ENCODE assay signal across 8 cellular contexts in genomic region chr1:162497723-162498441, GRCh38. TPM values are rescaled to one million over a fixed set of nuclear protein-coding genes. Genes with fewer than 3 reads are reported as not detected.
A peak's percentile ranks its signal among the peaks of the same experiment; 100 is the strongest.
DNase-seq lines count a peak whose midpoint lies in the region; ATAC-seq and TF ChIP-seq lines count a peak whose summit lies in the region.

TSS of gene UHMK1 (plus strand) at chr1:162497818. CDS start at chr1:162498001, 183 bp downstream.

- H3K27me3 ChIP-seq in adrenal gland (no peaks in the 10 kb centered on the region), heart right ventricle (no peaks in the 10 kb centered on the region)

- TF ChIP-seq POLR2A in GM15510 (IDR thresholded peaks at IDR 0.05; ENCODE audit: borderline replicate concordance, extremely low read depth, insufficient read length): peak; percentile 86
- peak; percentile 40 to 74 for TF ChIP-seq POLR2A in adrenal gland (IDR thresholded peaks at IDR 0.05)

- H3K9me3 Mint-ChIP-seq in type B pancreatic cell: peaks cover 4% of the 10 kb centered on the region

- peaks cover 16% of the 10 kb centered on the region for H3K4me1 Mint-ChIP-seq in type B pancreatic cell (ENCODE audit: unreplicated experiment)

- H3K36me3 Mint-ChIP-seq in type B pancreatic cell: peaks cover 8% of the 10 kb centered on the region

- no peak for TF ChIP-seq CTCF in adrenal gland (IDR thresholded peaks at IDR 0.05)
- no peak for TF ChIP-seq CTCF in heart right ventricle (IDR thresholded peaks at IDR 0.05)
- TF ChIP-seq CTCF in type B pancreatic cell (conservative IDR thresholded peaks at IDR 0.05): no peak

- H3K27ac Mint-ChIP-seq in type B pancreatic cell: peak within 1 kb of the TSS; percentile 90

- H3K9me3 ChIP-seq in adrenal gland (replicated peaks in 1 of 3): no peaks in the 10 kb centered on the region
- H3K9me3 ChIP-seq in heart right ventricle: no peaks in the 10 kb centered on the region

- H3K4me3 ChIP-seq in adrenal gland (peak within 1 kb of the TSS; percentile 61 to 94 (median 71)), heart right ventricle (peak within 1 kb of the TSS; percentile 67 to 99 (median 94))

- peaks cover 9% of the 10 kb centered on the region for H3K27me3 Mint-ChIP-seq in type B pancreatic cell

- ATAC-seq in HG02884 (IDR thresholded peaks at IDR 0.05; ENCODE audit: unreplicated experiment) (peak; percentile 98), heart right ventricle (peak; percentile 99 to 100 (median 99))

- H3K36me3 ChIP-seq in adrenal gland (replicated peaks in 1 of 2) (peaks cover 0 to 26% of the 10 kb centered on the region in 2 donors), heart right ventricle (peaks cover 0 to 32% (median 16%) of the 10 kb centered on the region in 9 donors)

- WGBS in adrenal gland, 4 donors: 0 to 1% (median 0%) methylated on average over 19 to 61 of the region's 61 CpGs
- WGBS in heart right ventricle, 2 donors: 0% methylated on average over 48 to 61 of the region's 61 CpGs

- peak within 1 kb of the TSS; percentile 96 for H3K4me3 Mint-ChIP-seq in type B pancreatic cell

- DNase-seq in NCI-H146 treated with DMSO at 0.1 percent for 48 hours (lab: John Stamatoyannopoulos, UW; ENCODE audit: unreplicated experiment) (peak; percentile 79), adrenal gland (peak; percentile 90 to 97 (median 94)), heart right ventricle (peak; percentile 87 to 91), posterior cingulate gyrus (peak; percentile 82 to 98 (median 90)), type B pancreatic cell (ENCODE audit: extremely low spot score, unreplicated experiment) (peak; percentile 85)

- peaks cover 10 to 31% of the 10 kb centered on the region in 2 donors for H3K4me1 ChIP-seq in adrenal gland (replicated peaks in 1 of 2)
- H3K4me1 ChIP-seq in heart right ventricle: peaks cover 0 to 37% (median 17%) of the 10 kb centered on the region in 9 donors

- H3K27ac ChIP-seq in adrenal gland (peak within 1 kb of the TSS; percentile 88 to 96 (median 90)), heart right ventricle (peak within 1 kb of the TSS; percentile 75 to 99 (median 95))

- intact Hi-C loops in T-helper 1 cell treated with Interleukin-12 subunit alpha and Interleukin-12 subunit beta and Interleukin-4 antibody, amounts not matched to agents 30 ng/mL and 1 ng/mL, for 36 hours (cut with micrococcal nuclease): loop anchor here (1.0 to 10.0 kb wide), 6 partner anchors 63 to 823 kb away; partner anchors contain the start of genes ATF6, NUF2 and UAP1
- intact Hi-C loops in adrenal gland (cut with DNase I): loop anchor here in 1 of 2 donors (10.0 kb wide), 2 partner anchors 117 to 223 kb away; no protein-coding TSS in a partner anchor
- intact Hi-C loops in heart right ventricle (cut with DNase I): loop anchor here in 6 of 10 donors (1.0 to 10.0 kb wide), 6 partner anchors 59 to 443 kb away; partner anchors contain the start of genes UAP1 (in 4 of the 6) and HSD17B7 (in 1 of the 6)
- intact Hi-C loops in posterior cingulate gyrus (cut with DNase I): loop anchor here (5.0 kb wide), 1 partner anchor 64 kb away; the partner anchor contains the start of gene UAP1

RNA-seq across cellular contexts. Expression of gene UHMK1, which starts in this region (rescaled TPM):
- 70.4 and 71.9 TPM in 2 replicates for total RNA-seq in T-helper 1 cell treated with Interleukin-12 subunit alpha and Interleukin-12 subunit beta and Interleukin-4 antibody, amounts not matched to agents 30 ng/mL and 1 ng/mL, for 36 hours
- total RNA-seq in adrenal gland (10 to 100 TPM; 46.0 to 81.6 (median 59.2) TPM), heart right ventricle (10 to 100 TPM; 16.9 to 30.6 (median 21.0) TPM), type B pancreatic cell (ENCODE audit: low replicate concordance) (23.3 and 31.4 TPM in 2 replicates)
- polyA plus RNA-seq in adrenal gland (10 to 100 TPM in 2 of 3 donors, 1 to 10 TPM in 1; 9.5 to 48.4 (median 12.0) TPM), heart right ventricle (1 to 10 TPM; 6.7 to 8.5 TPM)

Comparison
In these comparisons a context has a peak if more than half of its experiments do, and no peak if none do; other contexts are left out.
1. Peak in every context shown above with its lines: DNase-seq, ATAC-seq, H3K4me3 ChIP-seq and H3K27ac ChIP-seq.